ENCODE assay signal across 16 cellular contexts in genomic region chr11:134522782-134523570, GRCh38.
"Had no signal": no experiment of that assay in that cellular context is flagged by ENCODE, and none has a peak within 500 bp of the region (broad histone marks: within the 10 kb centered on the region; RNA-seq: fewer than 3 reads in every experiment).

No MANE protein-coding gene starts in this region.

- ATAC-seq: effector memory CD8-positive, alpha-beta T cell; left lobe of liver; T-cell had no signal

- H3K4me3 Mint-ChIP-seq: activated B cell treated with CpG ODN at 0.5 μM for 24 hours; activated CD4-positive, alpha-beta memory T cell treated with anti-CD3 and anti-CD28 coated beads for 36 hours; activated naive CD8-positive, alpha-beta T cell treated with anti-CD3 and anti-CD28 coated beads, Interleukin-2, amount 10 ng/mL, durations not matched to agents 7 days and 5 days; effector memory CD8-positive, alpha-beta T cell; naive B cell; stimulated activated naive CD8-positive, alpha-beta T cell treated with anti-CD3 and anti-CD28 coated beads, Interleukin-15, Interleukin-2, amounts not matched to agents 100 ng/mL and 50 ng/mL, for 24 hours; T-cell had no signal

- H3K4me1 Mint-ChIP-seq: activated B cell treated with CpG ODN at 0.5 μM for 24 hours, T-cell had no signal

- H3K36me3 Mint-ChIP-seq: activated CD4-positive, alpha-beta memory T cell treated with anti-CD3 and anti-CD28 coated beads for 36 hours; activated naive CD8-positive, alpha-beta T cell treated with anti-CD3 and anti-CD28 coated beads, Interleukin-2, amount 10 ng/mL, durations not matched to agents 7 days and 5 days; T-cell had no signal

- H3K9me3 Mint-ChIP-seq: activated CD4-positive, alpha-beta memory T cell treated with anti-CD3 and anti-CD28 coated beads for 36 hours; stimulated activated naive CD8-positive, alpha-beta T cell treated with anti-CD3 and anti-CD28 coated beads, Interleukin-15, Interleukin-2, amounts not matched to agents 100 ng/mL and 50 ng/mL, for 24 hours had no signal

- H3K4me3 ChIP-seq: mucosa of descending colon, tibial nerve had no signal

- H3K4me1 ChIP-seq: tibial nerve had no signal

- H3K27ac Mint-ChIP-seq: activated B cell treated with CpG ODN at 0.5 μM for 24 hours; activated CD4-positive, alpha-beta memory T cell treated with anti-CD3 and anti-CD28 coated beads for 36 hours; activated naive CD8-positive, alpha-beta T cell treated with anti-CD3 and anti-CD28 coated beads, Interleukin-2, amount 10 ng/mL, durations not matched to agents 7 days and 5 days; effector memory CD8-positive, alpha-beta T cell; naive B cell; stimulated activated naive CD8-positive, alpha-beta T cell treated with anti-CD3 and anti-CD28 coated beads, Interleukin-15, Interleukin-2, amounts not matched to agents 100 ng/mL and 50 ng/mL, for 24 hours; T-cell had no signal

- DNase-seq: activated B cell treated with CpG ODN at 0.5 μM for 24 hours; activated CD4-positive, alpha-beta memory T cell treated with anti-CD3 and anti-CD28 coated beads for 36 hours; activated CD4-positive, alpha-beta T cell treated with anti-CD3 and anti-CD28 coated beads for 4 hours; activated naive CD8-positive, alpha-beta T cell treated with anti-CD3 and anti-CD28 coated beads, Interleukin-2, amount 10 ng/mL, durations not matched to agents 7 days and 5 days; amygdala; effector memory CD8-positive, alpha-beta T cell; hippocampal formation; islet precursor cell; mesenchymal stem cell; mucosa of descending colon; naive B cell; stimulated activated CD4-positive, alpha-beta T cell treated with anti-CD3 and anti-CD28 coated beads, Interleukin-2, amount 100 ng/mL, for 24 hours; T-cell had no signal

- H3K27ac ChIP-seq: tibial nerve had no signal

- H3K27me3 Mint-ChIP-seq: stimulated activated naive CD8-positive, alpha-beta T cell treated with anti-CD3 and anti-CD28 coated beads, Interleukin-15, Interleukin-2, amounts not matched to agents 100 ng/mL and 50 ng/mL, for 24 hours had no signal

- H3K36me3 ChIP-seq: tibial nerve had no signal

- H3K9me3 ChIP-seq: mucosa of descending colon, tibial nerve had no signal
